Comparison of ENCODE assay signal across 8 cellular contexts in the genomic region with DNA sequence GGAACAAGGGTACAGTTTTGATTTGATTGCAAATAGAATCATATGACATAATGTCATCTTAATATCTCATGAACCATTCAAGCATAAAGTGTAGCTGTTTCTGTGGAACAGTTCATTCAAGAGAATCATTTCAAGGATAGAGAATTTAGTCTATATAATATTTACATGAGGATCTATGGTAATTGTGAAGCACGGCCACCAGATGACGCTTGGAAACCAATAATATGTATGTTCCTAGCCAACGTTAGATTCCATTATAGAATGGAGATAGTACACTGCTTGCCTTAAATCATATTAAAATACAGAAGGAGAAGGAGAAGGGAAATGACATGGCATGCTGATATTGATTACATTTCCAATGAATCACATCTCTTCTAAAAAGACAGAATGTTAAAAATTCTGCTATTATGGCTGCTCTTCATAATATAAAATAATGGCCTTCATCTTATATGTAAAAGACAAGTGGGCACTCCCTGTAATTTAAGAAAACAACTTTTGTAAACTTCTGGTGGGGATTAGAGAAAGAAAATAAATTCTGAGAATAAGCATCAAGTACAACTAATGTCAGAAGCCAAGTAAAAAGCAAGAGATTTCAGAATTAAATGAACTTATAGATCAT.
DNase-seq lines count a peak whose midpoint lies in the region; ATAC-seq and TF ChIP-seq lines count a peak whose summit lies in the region.

No MANE protein-coding gene starts in this region.

- peak; percentile 38 for DNase-seq in GM12865 (ENCODE audit: low read depth)
- DNase-seq in NCI-H187 treated with DMSO at 0.1 percent for 48 hours (lab: John Stamatoyannopoulos, UW): peak; percentile 35
- peak; percentile 68 for DNase-seq in adipocyte (ENCODE audit: low read depth)
- DNase-seq in neural crest cell (ENCODE audit: low read depth, low spot score): peak; percentile 6
- no peak for DNase-seq in kidney glomerular epithelial cell (lab: John Stamatoyannopoulos, UW)
- DNase-seq in right atrium auricular region (ENCODE audit: low spot score): no peak

- H3K27me3 Mint-ChIP-seq in neural crest cell (ENCODE audit: low read depth): no peaks in the 10 kb centered on the region

- H3K9me3 ChIP-seq in adipocyte (ENCODE audit: control insufficient read depth, low read length) (no peaks in the 10 kb centered on the region), right atrium auricular region (no peaks in the 10 kb centered on the region)

- TF ChIP-seq CTCF in GM12865 (IDR thresholded peaks at IDR 0.05; ENCODE audit: insufficient read depth, low read depth, low read length, missing control alignments): peak; percentile 43
- peak; percentile 79 for TF ChIP-seq CTCF in neural crest cell (conservative IDR thresholded peaks at IDR 0.05)
- TF ChIP-seq CTCF in right atrium auricular region (IDR thresholded peaks at IDR 0.05): peak in 1 of 2 donors; percentile 14

- H3K9me3 Mint-ChIP-seq in neural crest cell: no peaks in the 10 kb centered on the region

- no peak overlapping the region for H3K4me3 ChIP-seq in GM12865 (ENCODE audit: low read depth, low read length)
- H3K4me3 ChIP-seq in adipocyte (ENCODE audit: low read length): no peak overlapping the region
- H3K4me3 ChIP-seq in right atrium auricular region: no peak overlapping the region

- no peaks in the 10 kb centered on the region for H3K27me3 ChIP-seq in adipocyte (replicated peaks; ENCODE audit: control insufficient read depth, insufficient read depth, low read length)
- no peaks in the 10 kb centered on the region for H3K27me3 ChIP-seq in right atrium auricular region

- no peaks in the 10 kb centered on the region for H3K4me1 Mint-ChIP-seq in neural crest cell

- H3K27ac ChIP-seq in right atrium auricular region: no peak overlapping the region

- H3K36me3 Mint-ChIP-seq in neural crest cell (ENCODE audit: low read depth): no peaks in the 10 kb centered on the region

- H3K36me3 ChIP-seq in adipocyte (ENCODE audit: control insufficient read depth, insufficient read depth, low read length, severe bottlenecking) (peaks cover 80% of the 10 kb centered on the region), right atrium auricular region (no peaks in the 10 kb centered on the region)

- peaks cover 18% of the 10 kb centered on the region for H3K4me1 ChIP-seq in adipocyte (ENCODE audit: control insufficient read depth, insufficient read depth, low read length)
- H3K4me1 ChIP-seq in right atrium auricular region: no peaks in the 10 kb centered on the region

- no peak for TF ChIP-seq POLR2A in GM18505 (IDR thresholded peaks at IDR 0.05; ENCODE audit: borderline replicate concordance, extremely low read depth, insufficient read depth, insufficient read length)

- H3K9ac ChIP-seq in adipocyte (ENCODE audit: low read length): no peak overlapping the region

- ATAC-seq in HG02759 (IDR thresholded peaks at IDR 0.05; ENCODE audit: unreplicated experiment) (no peak), GM18505 (IDR thresholded peaks at IDR 0.05; ENCODE audit: unreplicated experiment) (no peak)

- no peak overlapping the region for H3K4me3 Mint-ChIP-seq in neural crest cell

- no peak overlapping the region for H3K27ac Mint-ChIP-seq in neural crest cell (ENCODE audit: unreplicated experiment)

Comparison
In these comparisons a context has a peak if more than half of its experiments do, and no peak if none do; other contexts are left out.
1. DNase-seq: peak in GM12865 (single experiment), NCI-H187 treated with DMSO at 0.1 percent for 48 hours (single experiment), adipocyte (single experiment) and neural crest cell (single experiment); none in kidney glomerular epithelial cell (single experiment) and right atrium auricular region (single experiment).